ENCODE assay signal across 9 cellular contexts in genomic region chr11:64319421-64319761, GRCh38. TPM values are rescaled to one million over a fixed set of nuclear protein-coding genes. Genes with fewer than 3 reads are reported as not detected.
DNase-seq lines count a peak whose midpoint lies in the region; ATAC-seq, FAIRE-seq and TF ChIP-seq lines count a peak whose summit lies in the region.
"Had no signal": no experiment of that assay in that cellular context is flagged by ENCODE, and none has a peak within 500 bp of the region (broad histone marks: within the 10 kb centered on the region; RNA-seq: fewer than 3 reads in every experiment).

No MANE protein-coding gene starts in this region.

- H2BK120ac ChIP-seq in IMR-90 (ENCODE audit: low read depth, low read length) = peak overlapping the region; percentile 49; the same call in 1 of the 2 replicates

- CTCF ChIA-PET in A549 (lab: Yijun Ruan, JAX) (interaction anchor here (1.0 to 20.7 kb wide), 2 partner anchors 26 to 69 kb away, joined by 3 to 996 read pairs; partner anchors contain the start of genes CCDC88B and RPS6KA4), IMR-90 (lab: Yijun Ruan, JAX) (no interaction called here), GM12878 (lab: Yijun Ruan, JAX) (interaction anchor here (5.5 to 5.9 kb wide), 2 partner anchors 17 to 35 kb away, joined by 143 to 228 read pairs; partner anchors contain the start of gene CCDC88B)

- no peak for TF ChIP-seq POLR2A in A549 (IDR thresholded peaks at IDR 0.05; ENCODE audit: low read length)
- TF ChIP-seq POLR2A in IMR-90 (IDR thresholded peaks at IDR 0.05; ENCODE audit: low read depth, low read length) = no peak
- no peak for TF ChIP-seq POLR2A in GM12878 (IDR thresholded peaks at IDR 0.05; ENCODE audit: low read depth, low read length)

- H3K9me3 ChIP-seq in A549 (no peaks in the 10 kb centered on the region), IMR-90 (ENCODE audit: control insufficient read depth, insufficient read depth, low read length) (no peaks in the 10 kb centered on the region), GM12878 (replicated peaks; ENCODE audit: control insufficient read depth, insufficient read depth, low read length) (no peaks in the 10 kb centered on the region)

- H3K9me3 Mint-ChIP-seq in mesothelial cell of epicardium = no peaks in the 10 kb centered on the region

- peak overlapping the region; percentile 98 for H3K4ac ChIP-seq in IMR-90 (ENCODE audit: low read depth, low read length)

- DNase-seq in A549 (ENCODE audit: low read depth in 1 of 2, low spot score in 1 of 2) (no peak), IMR-90 (no peak), GM12878 (ENCODE audit: low read depth, low spot score) (no peak), mesothelial cell of epicardium (ENCODE audit: low spot score in 2 of 2, unreplicated experiment in 2 of 2) (no peak)
- DNase-seq: midbrain had no signal

- peak overlapping the region; percentile 95 for H3K27ac Mint-ChIP-seq in mesothelial cell of epicardium

- H4K5ac ChIP-seq in IMR-90 (ENCODE audit: low read depth, low read length) = no peak overlapping the region

- peak overlapping the region; percentile 93 for H3K4me3 Mint-ChIP-seq in mesothelial cell of epicardium

- intact Hi-C loops in IMR-90 (cut with micrococcal nuclease) = no loop called here
- intact Hi-C loops in GM12878 (cut with micrococcal nuclease; ENCODE audit: unreplicated experiment) = loop anchor here (5.0 kb wide), 1 partner anchor 38 kb away; the partner anchor contains the start of gene RPS6KA4

- peaks cover 32% of the 10 kb centered on the region for H3K36me3 ChIP-seq in IMR-90 (ENCODE audit: control insufficient read depth, insufficient read depth, low read length)
- peaks cover 0 to 9% of the 10 kb centered on the region in 2 experiments; a peak in 3 of 4 replicates for H3K36me3 ChIP-seq in GM12878 (ENCODE audit: control insufficient read depth in 2 of 2, insufficient read depth in 2 of 2, low read length in 1 of 2)

- dilution Hi-C loops in IMR-90 (cut with HindIII; ENCODE audit: low sequenced_read_pairs, unreplicated experiment) = no loop called here

- peak overlapping the region; percentile 91 for H2AK9ac ChIP-seq in IMR-90 (replicated peaks; ENCODE audit: low read depth, low read length, poor library complexity)

- H3K23ac ChIP-seq in IMR-90 (ENCODE audit: low read depth, low read length) = peak overlapping the region; percentile 92

- RAD21 ChIA-PET in GM12878 (lab: Charles Lee; ENCODE audit: unreplicated experiment) = interaction anchor here (1.6 to 5.6 kb wide), 2 partner anchors 12 to 38 kb away, joined by 5 to 176 read pairs; partner anchors contain the start of gene RPS6KA4

- H3K79me2 ChIP-seq in GM12878 (ENCODE audit: control insufficient read depth, insufficient read depth, low read length) = peaks cover 26% of the 10 kb centered on the region

- H3K4me2 ChIP-seq in A549 = peak overlapping the region; percentile 76
- H3K4me2 ChIP-seq in IMR-90 (ENCODE audit: low read depth, low read length) = peak overlapping the region; percentile 75
- H3K4me2 ChIP-seq in GM12878 (ENCODE audit: control insufficient read depth, insufficient read depth) = peak overlapping the region; percentile 98

- H4K91ac ChIP-seq in IMR-90 (ENCODE audit: insufficient read depth, low read depth, low read length) = no peak overlapping the region

- SMC1A ChIA-PET in GM12878 (lab: Charles Lee; ENCODE audit: uncharacterized antibody, unreplicated experiment) = interaction anchor here (5.3 kb wide), 1 partner anchor 13 kb away, joined by 71 read pairs; no protein-coding TSS in a partner anchor

- no peak overlapping the region; the same call in 2 of the 3 replicates for H2BK15ac ChIP-seq in IMR-90 (ENCODE audit: low read depth, low read length)

- peaks cover 14% of the 10 kb centered on the region for H3K9me1 ChIP-seq in IMR-90 (ENCODE audit: insufficient read depth, low read length)

- H4K20me1 ChIP-seq in IMR-90 (ENCODE audit: insufficient read depth, low read length) (no peaks in the 10 kb centered on the region; the same call in 1 of the 2 replicates), GM12878 (ENCODE audit: control insufficient read depth, insufficient read depth) (no peaks in the 10 kb centered on the region)

- BruUV-seq in IMR-90 (replicated peaks; lab: Mats Ljungman, UMichigan) (no TSS peak), GM12878 (replicated peaks; lab: Mats Ljungman, UMichigan) (no TSS peak)

- POLR2A ChIA-PET in A549 (lab: Yijun Ruan, JAX) (interaction anchor here (2.9 kb wide), 1 partner anchor 37 kb away, joined by 50 read pairs; no protein-coding TSS in a partner anchor), IMR-90 (lab: Charles Lee; ENCODE audit: unreplicated experiment) (no interaction called here), GM12878 (lab: Charles Lee) (interaction anchor here (1.1 to 2.3 kb wide), 3 partner anchors 15 to 41 kb away, joined by 3 to 14 read pairs (median 4); partner anchors contain the start of gene RPS6KA4)

- FAIRE-seq in A549 (lab: Jason Lieb, UNC) (no peak), GM12878 (lab: Jason Lieb, UNC) (no peak)

- peaks cover 8% of the 10 kb centered on the region for H3K36me3 Mint-ChIP-seq in mesothelial cell of epicardium

- H2BK20ac ChIP-seq in IMR-90 (ENCODE audit: low read depth, low read length) = 0 out of 2 replicates have a peak overlapping the region, but pooled peaks have one; percentile 69

- no peaks in the 10 kb centered on the region for H3K27me3 ChIP-seq in IMR-90 (ENCODE audit: control insufficient read depth, insufficient read depth, low read length)
- H3K27me3 ChIP-seq in GM12878 (replicated peaks in 1 of 2; ENCODE audit: control insufficient read depth in 2 of 2, insufficient read depth in 2 of 2, low read length in 1 of 2) = no peaks in the 10 kb centered on the region

- H3K27me3 Mint-ChIP-seq in mesothelial cell of epicardium (ENCODE audit: low read depth) = no peaks in the 10 kb centered on the region

- H3K79me1 ChIP-seq in IMR-90 (ENCODE audit: low read depth in 1 of 2, low read length in 2 of 2) = peaks cover 7 to 31% of the 10 kb centered on the region in 2 experiments

- in situ Hi-C loops in IMR-90 (cut with MboI; ENCODE audit: low sequenced_read_pairs) = no loop called here
- in situ Hi-C loops in GM12878 (cut with MboI) = no loop called here

- 98% methylated on average over 4 of the region's 4 CpGs for WGBS in A549 (ENCODE audit: missing lambda C conversion rate)
- no CpG with 5 or more reads among the region's 4 CpGs for WGBS in IMR-90 (ENCODE audit: extremely low coverage in 2 of 2, insufficient read length in 1 of 2), 2 experiments
- 78% methylated on average over 4 of the region's 4 CpGs for WGBS in GM12878 (ENCODE audit: insufficient coverage, insufficient replicate concordance, low lambda C conversion rate, missing lambda C conversion rate)

- TF ChIP-seq RAD21 in A549 (conservative IDR thresholded peaks at IDR 0.05 in 1 of 2, IDR thresholded peaks at IDR 0.05 in 1 of 2) (no peak), IMR-90 (IDR thresholded peaks at IDR 0.05; ENCODE audit: low read length) (no peak), GM12878 (IDR thresholded peaks at IDR 0.05; ENCODE audit: insufficient read depth, low read depth, low read length) (no peak)

- TF ChIP-seq CTCF in A549 (IDR thresholded peaks at IDR 0.05) (no peak), IMR-90 (conservative IDR thresholded peaks at IDR 0.05; ENCODE audit: low read depth, low read length) (no peak), GM12878 (IDR thresholded peaks at IDR 0.05 in 2 of 3, conservative IDR thresholded peaks at IDR 0.05 in 1 of 3; ENCODE audit: control insufficient read depth in 2 of 3, extremely low read depth in 1 of 3, insufficient read depth in 1 of 3, low read depth in 3 of 3, low read length in 3 of 3) (no peak), mesothelial cell of epicardium (IDR thresholded peaks at IDR 0.05; ENCODE audit: unreplicated experiment) (no peak)

- H2AFZ ChIP-seq in IMR-90 (replicated peaks; ENCODE audit: low read length, poor library complexity) (peak overlapping the region; percentile 70), GM12878 (ENCODE audit: control insufficient read depth, low read depth, low read length) (no peak overlapping the region)

- peaks cover 33% of the 10 kb centered on the region for H3K4me1 Mint-ChIP-seq in mesothelial cell of epicardium

- H2AK5ac ChIP-seq in IMR-90 (ENCODE audit: low read depth, low read length) = peak overlapping the region; percentile 96

- H3K9ac ChIP-seq in IMR-90 (ENCODE audit: low read depth, low read length) (peak overlapping the region; percentile 91), GM12878 (ENCODE audit: control insufficient read depth, insufficient read depth, low read length) (peak overlapping the region; percentile 98; the same call in 1 of the 2 replicates)

- TF ChIP-seq EP300 in A549 (IDR thresholded peaks at IDR 0.05) (no peak), GM12878 (IDR thresholded peaks at IDR 0.05; ENCODE audit: borderline replicate concordance in 1 of 2, control insufficient read depth in 1 of 2, low read depth in 2 of 2, low read length in 2 of 2) (no peak)

- H3K4me1 ChIP-seq in A549 = peaks cover 14% of the 10 kb centered on the region
- H3K4me1 ChIP-seq in IMR-90 (ENCODE audit: control insufficient read depth, insufficient read depth, low read length) = peaks cover 6% of the 10 kb centered on the region
- H3K4me1 ChIP-seq in GM12878 (ENCODE audit: control insufficient read depth, insufficient read depth, low read length) = peaks cover 9% of the 10 kb centered on the region

- no peak overlapping the region for H3K14ac ChIP-seq in IMR-90 (replicated peaks; ENCODE audit: low read depth, low read length)

- H4K8ac ChIP-seq in IMR-90 (ENCODE audit: low read depth in 2 of 2, low read length in 2 of 2) = peak overlapping the region in 1 of 2 experiments; percentile 89; a peak in 3 of 4 replicates

- H3K4me3 ChIP-seq in A549 (peak overlapping the region; percentile 80), IMR-90 (ENCODE audit: insufficient read depth, low read depth, low read length) (no peak overlapping the region), GM12878 (peak overlapping the region; percentile 80)

- H3K27ac ChIP-seq in A549 (peak overlapping the region; percentile 97 to 98; a peak in 5 of 6 replicates), IMR-90 (ENCODE audit: insufficient read depth, low read length) (no peak overlapping the region), GM12878 (ENCODE audit: control insufficient read depth, insufficient read depth) (peak overlapping the region; percentile 99)

- H3K56ac ChIP-seq in IMR-90 (ENCODE audit: extremely low read depth, insufficient read depth, low read length) = no peak overlapping the region

- ATAC-seq in A549 = no peak
- no peak for ATAC-seq in IMR-90 (ENCODE audit: low read depth)
- no peak for ATAC-seq in GM12878
- no peak for ATAC-seq in GM21619 (IDR thresholded peaks at IDR 0.05; ENCODE audit: unreplicated experiment)
- no peak for ATAC-seq in GM21529 (IDR thresholded peaks at IDR 0.05; ENCODE audit: unreplicated experiment)
- no peak for ATAC-seq in GM21528 (IDR thresholded peaks at IDR 0.05; ENCODE audit: low FRiP score, unreplicated experiment)
- ATAC-seq in GM21390 (IDR thresholded peaks at IDR 0.05; ENCODE audit: unreplicated experiment) = no peak

- H2BK5ac ChIP-seq in IMR-90 (ENCODE audit: low read depth, low read length, poor library complexity, severe bottlenecking) = no peak overlapping the region

- no peak overlapping the region for H3K18ac ChIP-seq in IMR-90 (ENCODE audit: low read depth, low read length)

RNA-seq across cellular contexts. Expression of gene PRDX5, which starts 1.5 kb away (rescaled TPM):
- polyA plus RNA-seq in A549 (2011; rRNA removed) = 305 and 377 TPM in 2 replicates
- polyA plus RNA-seq in A549 (2012; cell fraction: cytosol; rRNA removed) = 572 and 685 TPM in 2 replicates
- 250 and 325 TPM in 2 replicates for polyA plus RNA-seq in A549 (2012; cell fraction: nucleus; rRNA removed)
- polyA plus RNA-seq in A549 (2017; fragmentation: RNase III; extraction: RNeasy Plus Mini Kit Qiagen cat#74134 plus additional on column Dnase treatment) = 442 to 500 TPM (median 491 TPM) in 3 replicates
- 81.0 and 91.2 TPM in 2 replicates for polyA minus RNA-seq in A549 (2011; rRNA and poly(A)+ RNA removed)
- total RNA-seq in IMR-90 (2012; rRNA removed) = 120 and 160 TPM in 2 replicates
- 292 and 332 TPM in 2 replicates for polyA plus RNA-seq in IMR-90 (2012; rRNA removed)
- polyA plus RNA-seq in IMR-90 (2012; cell fraction: cytosol; rRNA removed) = 766 and 775 TPM in 2 replicates
- 159 and 265 TPM in 2 replicates for polyA plus RNA-seq in IMR-90 (2012; cell fraction: nucleus; rRNA removed; ENCODE audit: low replicate concordance)
- total RNA-seq in GM12878 (2013; cell fraction: nucleolus; rRNA removed) = 10.4 and 10.9 TPM in 2 replicates
- 238 and 248 TPM in 2 replicates for total RNA-seq in GM12878 (2014; rRNA removed)
- 198 and 206 TPM in 2 replicates for total RNA-seq in GM12878 (2014; rRNA removed; fragmentation: Illumina TruSeq; extraction: Trizol)
- 202 and 214 TPM in 2 replicates for total RNA-seq in GM12878 (2021)
- polyA plus RNA-seq in GM12878 (2011; ENCODE audit: low read depth) = 146 TPM
- 265 and 406 TPM in 2 replicates for polyA plus RNA-seq in GM12878 (2011; rRNA removed)
- polyA plus RNA-seq in GM12878 (2011; cell fraction: cytosol; rRNA removed) = 562 and 645 TPM in 2 replicates
- 193 and 238 TPM in 2 replicates for polyA plus RNA-seq in GM12878 (2011; cell fraction: nucleus; rRNA removed)
- polyA plus RNA-seq in GM12878 (2012) = 242 and 335 TPM in 2 replicates
- polyA plus RNA-seq in GM12878 (2014; fragmentation: Illumina TruSeq; extraction: Trizol) = 110 and 241 TPM in 2 replicates
- 100 to 1,000 TPM in 1 of 2 experiments, 10 to 100 TPM in 1; 95.7 to 203 TPM for polyA plus RNA-seq in GM12878 (2014; fragmentation: Nextera tagmentation; extraction: Ambion mirVana)
- 341 and 351 TPM in 2 replicates for polyA plus RNA-seq in GM12878 (2014; rRNA removed)
- polyA plus RNA-seq in GM12878 (2016; fragmentation: Nextera tagmentation; extraction: Ambion mirVana) = 100 to 1,000 TPM; 324 to 357 TPM
- polyA minus RNA-seq in GM12878 (2011; rRNA and poly(A)+ RNA removed) = 97.0 and 167 TPM in 2 replicates
- 55.5 and 58.4 TPM in 2 replicates for polyA minus RNA-seq in GM12878 (2011; cell fraction: cytosol; rRNA and poly(A)+ RNA removed)
- 13.3 and 26.9 TPM in 2 replicates for polyA minus RNA-seq in GM12878 (2011; cell fraction: nucleus; rRNA and poly(A)+ RNA removed)
- 134 to 139 TPM (median 139 TPM) in 3 replicates for total RNA-seq in mesothelial cell of epicardium

RNA-seq across cellular contexts. Expression of gene TRMT112, which starts 2.0 kb away (rescaled TPM):
- polyA plus RNA-seq in A549 (2011; rRNA removed) (305 and 363 TPM in 2 replicates), A549 (2017; fragmentation: RNase III; extraction: RNeasy Plus Mini Kit Qiagen cat#74134 plus additional on column Dnase treatment) (424 to 447 TPM (median 440 TPM) in 3 replicates), IMR-90 (2012; rRNA removed) (173 and 206 TPM in 2 replicates), GM12878 (2011; rRNA removed) (300 and 394 TPM in 2 replicates), GM12878 (2014; fragmentation: Illumina TruSeq; extraction: Trizol) (96.2 and 220 TPM in 2 replicates), GM12878 (2014; fragmentation: Nextera tagmentation; extraction: Ambion mirVana) (100 to 1,000 TPM; 322 to 331 TPM), GM12878 (2014; rRNA removed) (294 and 320 TPM in 2 replicates), GM12878 (2016; fragmentation: Nextera tagmentation; extraction: Ambion mirVana) (100 to 1,000 TPM; 411 to 455 TPM)
- polyA plus RNA-seq in A549 (2012; cell fraction: cytosol; rRNA removed) = 405 and 507 TPM in 2 replicates
- 233 and 467 TPM in 2 replicates for polyA plus RNA-seq in A549 (2012; cell fraction: nucleus; rRNA removed)
- polyA minus RNA-seq in A549 (2011; rRNA and poly(A)+ RNA removed) = 74.2 and 84.5 TPM in 2 replicates
- total RNA-seq in IMR-90 (2012; rRNA removed) (202 and 206 TPM in 2 replicates), GM12878 (2014; rRNA removed) (252 and 288 TPM in 2 replicates), GM12878 (2014; rRNA removed; fragmentation: Illumina TruSeq; extraction: Trizol) (212 and 217 TPM in 2 replicates), GM12878 (2021) (210 and 220 TPM in 2 replicates), mesothelial cell of epicardium (178 to 201 TPM (median 184 TPM) in 3 replicates)
- 669 and 1,019 TPM in 2 replicates for polyA plus RNA-seq in IMR-90 (2012; cell fraction: cytosol; rRNA removed)
- polyA plus RNA-seq in IMR-90 (2012; cell fraction: nucleus; rRNA removed; ENCODE audit: low replicate concordance) = 158 and 162 TPM in 2 replicates
- 21.2 and 22.0 TPM in 2 replicates for total RNA-seq in GM12878 (2013; cell fraction: nucleolus; rRNA removed)
- 376 TPM for polyA plus RNA-seq in GM12878 (2011; ENCODE audit: low read depth)
- 444 and 476 TPM in 2 replicates for polyA plus RNA-seq in GM12878 (2011; cell fraction: cytosol; rRNA removed)
- 172 and 214 TPM in 2 replicates for polyA plus RNA-seq in GM12878 (2011; cell fraction: nucleus; rRNA removed)
- polyA plus RNA-seq in GM12878 (2012) = 296 and 388 TPM in 2 replicates
- polyA minus RNA-seq in GM12878 (2011; rRNA and poly(A)+ RNA removed) = 54.2 and 99.4 TPM in 2 replicates
- 89.2 and 95.6 TPM in 2 replicates for polyA minus RNA-seq in GM12878 (2011; cell fraction: cytosol; rRNA and poly(A)+ RNA removed)
- 32.3 and 46.0 TPM in 2 replicates for polyA minus RNA-seq in GM12878 (2011; cell fraction: nucleus; rRNA and poly(A)+ RNA removed)

RNA-seq across cellular contexts. Expression of gene ESRRA, which starts 14.1 kb away (rescaled TPM):
- 13.9 and 15.2 TPM in 2 replicates for polyA plus RNA-seq in A549 (2011; rRNA removed)
- 30.4 and 39.1 TPM in 2 replicates for polyA plus RNA-seq in A549 (2012; cell fraction: cytosol; rRNA removed)
- polyA plus RNA-seq in A549 (2012; cell fraction: nucleus; rRNA removed) = 43.3 and 53.6 TPM in 2 replicates
- 30.9 to 35.5 TPM (median 33.5 TPM) in 3 replicates for polyA plus RNA-seq in A549 (2017; fragmentation: RNase III; extraction: RNeasy Plus Mini Kit Qiagen cat#74134 plus additional on column Dnase treatment)
- 11.4 and 19.0 TPM in 2 replicates for polyA minus RNA-seq in A549 (2011; rRNA and poly(A)+ RNA removed)
- total RNA-seq in IMR-90 (2012; rRNA removed) = 10.2 and 10.3 TPM in 2 replicates
- 15.0 and 15.8 TPM in 2 replicates for polyA plus RNA-seq in IMR-90 (2012; rRNA removed)
- polyA plus RNA-seq in IMR-90 (2012; cell fraction: cytosol; rRNA removed) = 18.8 and 20.4 TPM in 2 replicates
- polyA plus RNA-seq in IMR-90 (2012; cell fraction: nucleus; rRNA removed; ENCODE audit: low replicate concordance) = 16.3 and 44.0 TPM in 2 replicates
- 18.8 and 21.2 TPM in 2 replicates for total RNA-seq in GM12878 (2013; cell fraction: nucleolus; rRNA removed)
- 34.9 and 40.7 TPM in 2 replicates for total RNA-seq in GM12878 (2014; rRNA removed)
- total RNA-seq in GM12878 (2014; rRNA removed; fragmentation: Illumina TruSeq; extraction: Trizol) = 12.3 and 12.7 TPM in 2 replicates
- total RNA-seq in GM12878 (2021) = 41.7 and 48.9 TPM in 2 replicates
- 3.8 TPM for polyA plus RNA-seq in GM12878 (2011; ENCODE audit: low read depth)
- polyA plus RNA-seq in GM12878 (2011; rRNA removed) = 6.4 and 10.9 TPM in 2 replicates
- 16.8 and 24.8 TPM in 2 replicates for polyA plus RNA-seq in GM12878 (2011; cell fraction: cytosol; rRNA removed)
- polyA plus RNA-seq in GM12878 (2011; cell fraction: nucleus; rRNA removed) = 24.4 and 36.6 TPM in 2 replicates
- 10.7 and 14.9 TPM in 2 replicates for polyA plus RNA-seq in GM12878 (2012)
- polyA plus RNA-seq in GM12878 (2014; fragmentation: Illumina TruSeq; extraction: Trizol) = 1.5 and 7.0 TPM in 2 replicates
- polyA plus RNA-seq in GM12878 (2014; fragmentation: Nextera tagmentation; extraction: Ambion mirVana) = under 1 TPM; 0.32 to 0.55 TPM
- polyA plus RNA-seq in GM12878 (2014; rRNA removed) = 32.7 and 45.0 TPM in 2 replicates
- 10 to 100 TPM; 12.4 to 23.3 TPM for polyA plus RNA-seq in GM12878 (2016; fragmentation: Nextera tagmentation; extraction: Ambion mirVana)
- 7.6 and 17.4 TPM in 2 replicates for polyA minus RNA-seq in GM12878 (2011; rRNA and poly(A)+ RNA removed)
- polyA minus RNA-seq in GM12878 (2011; cell fraction: cytosol; rRNA and poly(A)+ RNA removed) = 8.6 and 10.6 TPM in 2 replicates
- polyA minus RNA-seq in GM12878 (2011; cell fraction: nucleus; rRNA and poly(A)+ RNA removed) = 7.3 and 17.8 TPM in 2 replicates
- total RNA-seq in mesothelial cell of epicardium = 23.2 to 26.6 TPM (median 26.4 TPM) in 3 replicates

RNA-seq across cellular contexts. Expression of gene CATSPERZ, which starts 19.2 kb away (rescaled TPM):
- polyA plus RNA-seq in A549 (2011; rRNA removed) (1.9 TPM in 2 replicates), A549 (2017; fragmentation: RNase III; extraction: RNeasy Plus Mini Kit Qiagen cat#74134 plus additional on column Dnase treatment) (3.4 to 4.7 TPM (median 4.1 TPM) in 3 replicates), IMR-90 (2012; rRNA removed) (not detected in 2 replicates), GM12878 (2011; rRNA removed) (0.12 and 0.24 TPM in 2 replicates), GM12878 (2014; fragmentation: Illumina TruSeq; extraction: Trizol) (0.31 TPM in 1 of 2 replicates, not detected in the other), GM12878 (2014; fragmentation: Nextera tagmentation; extraction: Ambion mirVana) (not detected), GM12878 (2014; rRNA removed) (not detected in 2 replicates), GM12878 (2016; fragmentation: Nextera tagmentation; extraction: Ambion mirVana) (not detected)
- polyA plus RNA-seq in A549 (2012; cell fraction: cytosol; rRNA removed) = 5.9 TPM in 2 replicates
- 1.7 and 4.2 TPM in 2 replicates for polyA plus RNA-seq in A549 (2012; cell fraction: nucleus; rRNA removed)
- polyA minus RNA-seq in A549 (2011; rRNA and poly(A)+ RNA removed) = not detected in 2 replicates
- total RNA-seq in IMR-90 (2012; rRNA removed) (not detected in 2 replicates), GM12878 (2014; rRNA removed) (not detected in 2 replicates), GM12878 (2014; rRNA removed; fragmentation: Illumina TruSeq; extraction: Trizol) (not detected in 2 replicates), GM12878 (2021) (0.29 TPM in 1 of 2 replicates, not detected in the other), mesothelial cell of epicardium (0.47 TPM in 1 of 3 replicates, not detected in the others)
- polyA plus RNA-seq in IMR-90 (2012; cell fraction: cytosol; rRNA removed) = 0.40 TPM in 1 of 2 replicates, not detected in the other
- polyA plus RNA-seq in IMR-90 (2012; cell fraction: nucleus; rRNA removed; ENCODE audit: low replicate concordance) = 0.34 TPM in 1 of 2 replicates, not detected in the other
- 0.50 TPM in 1 of 2 replicates, not detected in the other for total RNA-seq in GM12878 (2013; cell fraction: nucleolus; rRNA removed)
- polyA plus RNA-seq in GM12878 (2011; ENCODE audit: low read depth) = not detected
- 0.12 TPM in 1 of 2 replicates, not detected in the other for polyA plus RNA-seq in GM12878 (2011; cell fraction: cytosol; rRNA removed)
- 0.22 and 0.38 TPM in 2 replicates for polyA plus RNA-seq in GM12878 (2011; cell fraction: nucleus; rRNA removed)
- 0.23 and 0.67 TPM in 2 replicates for polyA plus RNA-seq in GM12878 (2012)
- not detected in 2 replicates for polyA minus RNA-seq in GM12878 (2011; rRNA and poly(A)+ RNA removed)
- polyA minus RNA-seq in GM12878 (2011; cell fraction: cytosol; rRNA and poly(A)+ RNA removed) = not detected in 2 replicates
- not detected in 2 replicates for polyA minus RNA-seq in GM12878 (2011; cell fraction: nucleus; rRNA and poly(A)+ RNA removed)

RNA-seq across cellular contexts. Expression of gene CCDC88B, which starts 20.6 kb away (rescaled TPM):
- polyA plus RNA-seq in A549 (2011; rRNA removed) (4.8 and 5.7 TPM in 2 replicates), A549 (2017; fragmentation: RNase III; extraction: RNeasy Plus Mini Kit Qiagen cat#74134 plus additional on column Dnase treatment) (8.8 to 10.3 TPM (median 9.7 TPM) in 3 replicates), IMR-90 (2012; rRNA removed) (2.5 and 3.1 TPM in 2 replicates), GM12878 (2011; rRNA removed) (8.7 and 18.2 TPM in 2 replicates), GM12878 (2014; fragmentation: Illumina TruSeq; extraction: Trizol) (5.0 and 13.8 TPM in 2 replicates), GM12878 (2014; fragmentation: Nextera tagmentation; extraction: Ambion mirVana) (1 to 10 TPM in 1 of 2 experiments, under 1 TPM in 1; 0.24 to 2.8 TPM), GM12878 (2014; rRNA removed) (55.2 and 66.0 TPM in 2 replicates), GM12878 (2016; fragmentation: Nextera tagmentation; extraction: Ambion mirVana) (10 to 100 TPM; 13.6 to 20.2 TPM)
- 9.6 and 10.2 TPM in 2 replicates for polyA plus RNA-seq in A549 (2012; cell fraction: cytosol; rRNA removed)
- polyA plus RNA-seq in A549 (2012; cell fraction: nucleus; rRNA removed) = 10.0 and 12.3 TPM in 2 replicates
- polyA minus RNA-seq in A549 (2011; rRNA and poly(A)+ RNA removed) = 1.4 and 1.8 TPM in 2 replicates
- total RNA-seq in IMR-90 (2012; rRNA removed) (1.3 and 1.7 TPM in 2 replicates), GM12878 (2014; rRNA removed) (38.7 and 41.6 TPM in 2 replicates), GM12878 (2014; rRNA removed; fragmentation: Illumina TruSeq; extraction: Trizol) (18.9 and 21.8 TPM in 2 replicates), GM12878 (2021) (55.5 and 66.0 TPM in 2 replicates), mesothelial cell of epicardium (10.1 to 12.0 TPM (median 11.5 TPM) in 3 replicates)
- polyA plus RNA-seq in IMR-90 (2012; cell fraction: cytosol; rRNA removed) = 2.6 and 2.9 TPM in 2 replicates
- polyA plus RNA-seq in IMR-90 (2012; cell fraction: nucleus; rRNA removed; ENCODE audit: low replicate concordance) = 2.4 and 3.8 TPM in 2 replicates
- 51.8 and 63.6 TPM in 2 replicates for total RNA-seq in GM12878 (2013; cell fraction: nucleolus; rRNA removed)
- 32.3 TPM for polyA plus RNA-seq in GM12878 (2011; ENCODE audit: low read depth)
- 19.2 and 34.6 TPM in 2 replicates for polyA plus RNA-seq in GM12878 (2011; cell fraction: cytosol; rRNA removed)
- 125 and 191 TPM in 2 replicates for polyA plus RNA-seq in GM12878 (2011; cell fraction: nucleus; rRNA removed)
- polyA plus RNA-seq in GM12878 (2012) = 63.0 and 81.8 TPM in 2 replicates
- 3.9 and 13.7 TPM in 2 replicates for polyA minus RNA-seq in GM12878 (2011; rRNA and poly(A)+ RNA removed)
- 16.8 and 19.4 TPM in 2 replicates for polyA minus RNA-seq in GM12878 (2011; cell fraction: cytosol; rRNA and poly(A)+ RNA removed)
- polyA minus RNA-seq in GM12878 (2011; cell fraction: nucleus; rRNA and poly(A)+ RNA removed) = 10.4 and 19.1 TPM in 2 replicates
